In genomic region chr6:193773-194310, GRCh38 we compare ENCODE assay signal across 10 cellular contexts.
DNase-seq lines count a peak whose midpoint lies in the region; ATAC-seq, FAIRE-seq and TF ChIP-seq lines count a peak whose summit lies in the region.
"Had no signal": no experiment of that assay in that cellular context is flagged by ENCODE, and none has a peak within 500 bp of the region (broad histone marks: within the 10 kb centered on the region; RNA-seq: fewer than 3 reads in every experiment).

No MANE protein-coding gene starts in this region.

- H3K4me1 Mint-ChIP-seq in activated naive CD8-positive, alpha-beta T cell treated with anti-CD3 and anti-CD28 coated beads, Interleukin-2, amount 50 U/mL, for 24 hours, result peaks cover 80% of the 10 kb centered on the region
- H3K4me1 Mint-ChIP-seq in type B pancreatic cell (ENCODE audit: unreplicated experiment), result peaks cover 5% of the 10 kb centered on the region

- TF ChIP-seq CTCF in OCI-LY1 (IDR thresholded peaks at IDR 0.05; ENCODE audit: low read length) (no peak), type B pancreatic cell (conservative IDR thresholded peaks at IDR 0.05) (no peak)

- H3K9me2 ChIP-seq in OCI-LY1 (ENCODE audit: low read depth, low read length), result no peaks in the 10 kb centered on the region

- peak; percentile 70 for ATAC-seq in activated naive CD8-positive, alpha-beta T cell treated with anti-CD3 and anti-CD28 coated beads, Interleukin-2, amount 50 U/mL, for 24 hours
- no peak for ATAC-seq in GM18867 (IDR thresholded peaks at IDR 0.05; ENCODE audit: unreplicated experiment)

- DNase-seq in GM19239 (ENCODE audit: insufficient read length, low spot score) (no peak), SJCRH30 (no peak), NOMO-1 (lab: John Stamatoyannopoulos, UW; ENCODE audit: unreplicated experiment in 2 of 2) (no peak), type B pancreatic cell (ENCODE audit: extremely low spot score, unreplicated experiment) (no peak)
- DNase-seq in activated naive CD8-positive, alpha-beta T cell treated with anti-CD3 and anti-CD28 coated beads, Interleukin-2, amount 50 U/mL, for 24 hours, result no peak
- DNase-seq: thyroid gland had no signal

- no peaks in the 10 kb centered on the region for H3F3A ChIP-seq in OCI-LY1 (ENCODE audit: insufficient read depth, low read length)

- H3K9ac ChIP-seq in BLaER1 (no peak overlapping the region), OCI-LY1 (ENCODE audit: low read length) (no peak overlapping the region)

- H3K27me3 ChIP-seq in BLaER1, result no peaks in the 10 kb centered on the region
- H3K27me3 ChIP-seq in OCI-LY1 (ENCODE audit: insufficient read depth, low read length), result no peaks in the 10 kb centered on the region
- H3K27me3 ChIP-seq in SJCRH30, result no peaks in the 10 kb centered on the region
- H3K27me3 ChIP-seq: right atrium auricular region, thyroid gland had no signal

- H3K36me3 Mint-ChIP-seq in activated naive CD8-positive, alpha-beta T cell treated with anti-CD3 and anti-CD28 coated beads, Interleukin-2, amount 50 U/mL, for 24 hours (ENCODE audit: low read depth), result peaks cover 5% of the 10 kb centered on the region
- H3K36me3 Mint-ChIP-seq in type B pancreatic cell, result no peaks in the 10 kb centered on the region

- H3K79me2 ChIP-seq in OCI-LY1 (ENCODE audit: insufficient read depth, low read length), result no peaks in the 10 kb centered on the region

- H3K27me3 Mint-ChIP-seq in activated naive CD8-positive, alpha-beta T cell treated with anti-CD3 and anti-CD28 coated beads, Interleukin-2, amount 50 U/mL, for 24 hours, result no peaks in the 10 kb centered on the region
- no peaks in the 10 kb centered on the region for H3K27me3 Mint-ChIP-seq in type B pancreatic cell

- H3K27ac Mint-ChIP-seq in activated naive CD8-positive, alpha-beta T cell treated with anti-CD3 and anti-CD28 coated beads, Interleukin-2, amount 50 U/mL, for 24 hours, result peak overlapping the region; percentile 69
- H3K27ac Mint-ChIP-seq in type B pancreatic cell, result no peak overlapping the region

- peak overlapping the region; percentile 37 for H3K4me3 Mint-ChIP-seq in activated naive CD8-positive, alpha-beta T cell treated with anti-CD3 and anti-CD28 coated beads, Interleukin-2, amount 50 U/mL, for 24 hours
- H3K4me3 Mint-ChIP-seq in type B pancreatic cell, result no peak overlapping the region

- H3K4me1 ChIP-seq in BLaER1 (peaks cover 59% of the 10 kb centered on the region), OCI-LY1 (ENCODE audit: insufficient read depth, low read length, severe bottlenecking) (peaks cover 42% of the 10 kb centered on the region), SJCRH30 (no peaks in the 10 kb centered on the region)

- H3K36me3 ChIP-seq in BLaER1 (no peaks in the 10 kb centered on the region), OCI-LY1 (ENCODE audit: insufficient read depth, low read length) (no peaks in the 10 kb centered on the region), SJCRH30 (no peaks in the 10 kb centered on the region)
- H3K36me3 ChIP-seq: right atrium auricular region, thyroid gland had no signal

- H3K27ac ChIP-seq in BLaER1 (no peak overlapping the region), OCI-LY1 (ENCODE audit: low read depth, low read length, poor library complexity, severe bottlenecking) (no peak overlapping the region), SJCRH30 (no peak overlapping the region)
- H3K27ac ChIP-seq: right atrium auricular region, thyroid gland had no signal

- peaks cover 6% of the 10 kb centered on the region for H3K9me3 Mint-ChIP-seq in activated naive CD8-positive, alpha-beta T cell treated with anti-CD3 and anti-CD28 coated beads, Interleukin-2, amount 50 U/mL, for 24 hours
- no peaks in the 10 kb centered on the region for H3K9me3 Mint-ChIP-seq in type B pancreatic cell

- peak overlapping the region; percentile 30; the same call in 1 of the 2 replicates for H2AFZ ChIP-seq in OCI-LY1 (ENCODE audit: low read length)

- H4K20me1 ChIP-seq in BLaER1, result no peaks in the 10 kb centered on the region
- H4K20me1 ChIP-seq in OCI-LY1 (ENCODE audit: insufficient read depth, low read length), result no peaks in the 10 kb centered on the region

- H3K4me3 ChIP-seq in BLaER1, result no peak overlapping the region
- no peak overlapping the region for H3K4me3 ChIP-seq in OCI-LY1 (ENCODE audit: low read depth, low read length, poor library complexity, severe bottlenecking)
- no peak overlapping the region for H3K4me3 ChIP-seq in SJCRH30
- H3K4me3 ChIP-seq: right atrium auricular region, thyroid gland had no signal

- H3K9me3 ChIP-seq in BLaER1 (no peaks in the 10 kb centered on the region), OCI-LY1 (ENCODE audit: low read length) (no peaks in the 10 kb centered on the region), SJCRH30 (replicated peaks) (no peaks in the 10 kb centered on the region)
- H3K9me3 ChIP-seq: right atrium auricular region, thyroid gland had no signal

- FAIRE-seq in GM19239 (lab: Jason Lieb, UNC), result peak; percentile 85

- peak overlapping the region; percentile 53 for H3K4me2 ChIP-seq in BLaER1
- H3K4me2 ChIP-seq in OCI-LY1 (ENCODE audit: low read length), result no peak overlapping the region
